ENCODE assay signal across 8 cellular contexts in the genomic region with DNA sequence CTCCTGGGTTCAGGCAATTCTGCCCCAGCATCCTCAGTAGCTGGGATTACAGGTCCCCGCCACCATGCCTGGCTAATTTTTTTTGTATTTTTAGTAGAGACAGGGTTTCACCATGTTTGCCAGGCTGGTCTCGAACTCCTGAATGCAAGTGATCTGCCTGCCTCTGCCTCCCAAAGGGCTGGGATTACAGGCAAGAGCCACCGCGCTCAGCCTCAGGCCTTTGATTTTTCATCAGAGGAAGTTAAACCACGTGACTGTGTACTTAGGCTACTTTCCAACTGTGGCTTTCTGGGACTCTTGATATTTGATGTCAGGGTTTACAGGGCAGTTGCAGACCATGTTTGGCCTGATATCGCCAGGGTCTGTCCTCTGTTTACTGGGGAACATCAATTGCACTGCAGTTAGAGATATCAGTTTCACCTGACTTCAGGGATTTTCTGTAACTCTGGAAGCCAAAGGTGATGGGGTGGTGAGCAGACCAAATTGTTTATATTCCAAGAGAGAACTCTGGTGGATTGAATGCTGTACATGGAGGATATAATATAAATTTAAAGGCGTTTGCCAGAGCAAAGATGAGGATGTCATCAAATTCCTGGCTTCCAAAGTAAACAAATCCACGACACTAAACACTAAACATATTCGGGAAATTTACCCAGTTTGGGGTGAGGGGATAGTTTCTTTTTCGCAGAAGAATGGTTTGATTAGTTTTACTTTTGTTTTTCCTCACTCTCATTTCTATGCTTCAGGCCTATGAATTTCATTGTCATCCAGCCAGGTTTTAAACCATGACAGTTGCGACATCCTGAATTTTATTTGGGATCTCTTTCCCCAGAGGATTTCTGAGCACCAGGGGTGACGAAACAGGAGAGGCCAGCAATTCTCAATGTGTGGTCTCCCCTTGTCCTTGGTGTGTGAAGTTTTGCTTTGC. TPM values are rescaled to one million over a fixed set of nuclear protein-coding genes. Genes with fewer than 3 reads are reported as not detected.
DNase-seq lines count a peak whose midpoint lies in the region; ATAC-seq and TF ChIP-seq lines count a peak whose summit lies in the region.

No MANE protein-coding gene starts in this region.

- peaks cover 80% of the 10 kb centered on the region for H3K79me2 ChIP-seq in PC-3 (ENCODE audit: low read length)
- H3K79me2 ChIP-seq in osteoblast (ENCODE audit: insufficient read depth, low read length), result peaks cover 76% of the 10 kb centered on the region

- H3K4me1 ChIP-seq in PC-3 (ENCODE audit: insufficient read depth, low read length) (peaks cover 47% of the 10 kb centered on the region), endocrine pancreas (ENCODE audit: control insufficient read depth, insufficient read depth, low read length) (peaks cover 10% of the 10 kb centered on the region), osteoblast (ENCODE audit: insufficient read depth, low read length) (peaks cover 40% of the 10 kb centered on the region)

- H3K4me2 ChIP-seq in PC-3 (ENCODE audit: low read length) (peak overlapping the region; percentile 94), osteoblast (ENCODE audit: insufficient read depth, low read length) (peak overlapping the region; percentile 75)

- H3K9me3 Mint-ChIP-seq in activated CD4-positive, alpha-beta T cell treated with anti-CD3 and anti-CD28 coated beads, Interleukin-2, amount 10 ng/mL, durations not matched to agents 24 days and 14 days, result no peaks in the 10 kb centered on the region

- H3K9me3 ChIP-seq in PC-3 (ENCODE audit: low read length), result no peaks in the 10 kb centered on the region
- H3K9me3 ChIP-seq in endocrine pancreas (ENCODE audit: control insufficient read depth, low read length), result no peaks in the 10 kb centered on the region
- no peaks in the 10 kb centered on the region for H3K9me3 ChIP-seq in osteoblast (ENCODE audit: low read depth, low read length)

- TF ChIP-seq CTCF in PC-3 (conservative IDR thresholded peaks at IDR 0.05; ENCODE audit: low read depth, low read length) (no peak), osteoblast (IDR thresholded peaks at IDR 0.05; ENCODE audit: extremely low read depth, low read depth, low read length) (no peak)

- H3K4me1 Mint-ChIP-seq in activated CD4-positive, alpha-beta T cell treated with anti-CD3 and anti-CD28 coated beads, Interleukin-2, amount 10 ng/mL, durations not matched to agents 24 days and 14 days, result peaks cover 52% of the 10 kb centered on the region

- POLR2A ChIA-PET in PC-3 (lab: Charles Lee; ENCODE audit: unreplicated experiment), result no interaction called here

- H3K9me2 ChIP-seq in PC-3 (replicated peaks; ENCODE audit: low read length), result no peaks in the 10 kb centered on the region

- H3K27me3 Mint-ChIP-seq in activated CD4-positive, alpha-beta T cell treated with anti-CD3 and anti-CD28 coated beads, Interleukin-2, amount 10 ng/mL, durations not matched to agents 24 days and 14 days, result no peaks in the 10 kb centered on the region

- H4K20me1 ChIP-seq in PC-3 (ENCODE audit: low read length), result peaks cover 47% of the 10 kb centered on the region
- peaks cover 49% of the 10 kb centered on the region for H4K20me1 ChIP-seq in osteoblast (ENCODE audit: insufficient read depth, low read length)

- no TSS peak for BruUV-seq in PC-3 (replicated peaks; lab: Mats Ljungman, UMichigan)

- CTCF ChIA-PET in PC-3 (lab: Charles Lee), result no interaction called here

- H3K27ac ChIP-seq in PC-3 (ENCODE audit: low read length) (no peak overlapping the region), osteoblast (ENCODE audit: low read depth, low read length) (peak overlapping the region; percentile 22)

- H3K9ac ChIP-seq in PC-3 (ENCODE audit: low read length) (no peak overlapping the region), endocrine pancreas (ENCODE audit: control insufficient read depth, insufficient read depth, low read length) (peak overlapping the region; percentile 22)

- peak; percentile 74 for DNase-seq in activated CD4-positive, alpha-beta T cell treated with anti-CD3 and anti-CD28 coated beads, Interleukin-2, amount 10 ng/mL, durations not matched to agents 24 days and 14 days
- DNase-seq in activated CD4-positive, alpha-beta T cell treated with anti-CD3 and anti-CD28 coated beads for 48 hours, result no peak
- DNase-seq in PC-3 (peak; percentile 76), osteoblast (ENCODE audit: insufficient read length, low spot score, missing footprints) (no peak), activated gamma-delta T cell (lab: John Stamatoyannopoulos, UW) (no peak)
- DNase-seq in activated CD8-positive, alpha-beta memory T cell treated with anti-CD3 and anti-CD28 coated beads, Interleukin-2, amount 50 U/mL, for 48 hours, result no peak

- H2AFZ ChIP-seq in PC-3 (ENCODE audit: low read length) (no peak overlapping the region), osteoblast (ENCODE audit: low read length) (no peak overlapping the region)

- intact Hi-C loops in activated CD4-positive, alpha-beta T cell treated with anti-CD3 and anti-CD28 coated beads, Interleukin-2, amount 10 ng/mL, durations not matched to agents 24 days and 14 days (cut with micrococcal nuclease), result no loop called here
- intact Hi-C loops in PC-3 (cut with micrococcal nuclease), result no loop called here

- H3K4me3 Mint-ChIP-seq in activated CD4-positive, alpha-beta T cell treated with anti-CD3 and anti-CD28 coated beads, Interleukin-2, amount 10 ng/mL, durations not matched to agents 24 days and 14 days, result peak overlapping the region; percentile 60

- H3K27me3 ChIP-seq in PC-3 (ENCODE audit: low read length) (no peaks in the 10 kb centered on the region), endocrine pancreas (ENCODE audit: control insufficient read depth, insufficient read depth, low read length) (no peaks in the 10 kb centered on the region), osteoblast (ENCODE audit: insufficient read depth, low read length) (no peaks in the 10 kb centered on the region)

- peak overlapping the region; percentile 61 for H3K27ac Mint-ChIP-seq in activated CD4-positive, alpha-beta T cell treated with anti-CD3 and anti-CD28 coated beads, Interleukin-2, amount 10 ng/mL, durations not matched to agents 24 days and 14 days

- no peaks in the 10 kb centered on the region for H3F3A ChIP-seq in PC-3 (ENCODE audit: low read length, unreplicated experiment)

- peak; percentile 8 for ATAC-seq in PC-3
- no peak for ATAC-seq in GM18870 (IDR thresholded peaks at IDR 0.05; ENCODE audit: unreplicated experiment)

- peaks cover 44% of the 10 kb centered on the region for H3K36me3 ChIP-seq in PC-3 (ENCODE audit: low read depth, low read length)
- peaks cover 4% of the 10 kb centered on the region for H3K36me3 ChIP-seq in endocrine pancreas (ENCODE audit: control insufficient read depth, insufficient read depth, low read length)
- H3K36me3 ChIP-seq in osteoblast (ENCODE audit: insufficient read depth, low read length), result peaks cover 26% of the 10 kb centered on the region

- no peak overlapping the region for H3K4me3 ChIP-seq in PC-3 (ENCODE audit: low read length)
- H3K4me3 ChIP-seq in endocrine pancreas (ENCODE audit: control insufficient read depth, insufficient read depth, low read length), result peak overlapping the region; percentile 35
- H3K4me3 ChIP-seq in osteoblast (ENCODE audit: insufficient read depth, low read length), result peak overlapping the region; percentile 49

- peaks cover 66% of the 10 kb centered on the region for H3K36me3 Mint-ChIP-seq in activated CD4-positive, alpha-beta T cell treated with anti-CD3 and anti-CD28 coated beads, Interleukin-2, amount 10 ng/mL, durations not matched to agents 24 days and 14 days (ENCODE audit: low read depth)

RNA-seq across cellular contexts. Expression of gene PSMF1, which starts 4.2 kb away (rescaled TPM):
- 168 and 172 TPM in 2 replicates for total RNA-seq in activated CD4-positive, alpha-beta T cell treated with anti-CD3 and anti-CD28 coated beads, Interleukin-2, amount 10 ng/mL, durations not matched to agents 24 days and 14 days
- total RNA-seq in PC-3 (2014; rRNA removed), result 60.8 and 82.1 TPM in 2 replicates
- 48.0 and 61.2 TPM in 2 replicates for total RNA-seq in osteoblast

Comparison
In these comparisons a context has a peak if more than half of its experiments do, and no peak if none do; other contexts are left out.
1. DNase-seq: peak in activated CD4-positive, alpha-beta T cell treated with anti-CD3 and anti-CD28 coated beads, Interleukin-2, amount 10 ng/mL, durations not matched to agents 24 days and 14 days (single experiment) and PC-3 (single experiment); none in activated CD4-positive, alpha-beta T cell treated with anti-CD3 and anti-CD28 coated beads for 48 hours (single experiment), osteoblast (single experiment), activated gamma-delta T cell (single experiment) and activated CD8-positive, alpha-beta memory T cell treated with anti-CD3 and anti-CD28 coated beads, Interleukin-2, amount 50 U/mL, for 48 hours (single experiment).